In genomic region chr16:29972500-29972899, GRCh38 we compare ENCODE assay signal across 22 cellular contexts. TPM values are rescaled to one million over a fixed set of nuclear protein-coding genes. Genes with fewer than 3 reads are reported as not detected.
DNase-seq lines count a peak whose midpoint lies in the region; ATAC-seq and TF ChIP-seq lines count a peak whose summit lies in the region.
"Had no signal": no experiment of that assay in that cellular context is flagged by ENCODE, and none has a peak within 500 bp of the region (broad histone marks: within the 10 kb centered on the region; RNA-seq: fewer than 3 reads in every experiment).

No MANE protein-coding gene starts in this region.

- H3K4me2 ChIP-seq in Loucy (ENCODE audit: low read depth, low read length, poor library complexity, severe bottlenecking) (peak overlapping the region; percentile 29), hepatocyte (no peak overlapping the region)

- H3K9ac ChIP-seq in Loucy (ENCODE audit: low read depth, low read length, poor library complexity, severe bottlenecking) = peak overlapping the region; percentile 44
- H3K9ac ChIP-seq: GM23248 had no signal

- peaks cover 35% of the 10 kb centered on the region for H3K4me1 Mint-ChIP-seq in activated T-cell treated with anti-CD3 and anti-CD28 coated beads, Interleukin-2, amount 50 U/mL, for 24 hours (ENCODE audit: low read depth)
- peaks cover 43% of the 10 kb centered on the region for H3K4me1 Mint-ChIP-seq in central memory CD8-positive, alpha-beta T cell

- H4K20me1 ChIP-seq in Loucy (ENCODE audit: insufficient read depth, low read length, poor library complexity, severe bottlenecking) = peaks cover 34% of the 10 kb centered on the region
- H4K20me1 ChIP-seq in hepatocyte (ENCODE audit: insufficient read depth, poor library complexity, severe bottlenecking) = peaks cover 33% of the 10 kb centered on the region

- H3K27ac ChIP-seq in neutrophil (peak overlapping the region; percentile 88), hepatocyte (no peak overlapping the region)
- H3K27ac ChIP-seq: GM23248 had no signal

- TF ChIP-seq CTCF in Loucy (conservative IDR thresholded peaks at IDR 0.05; ENCODE audit: low read length) (no peak), neutrophil (IDR thresholded peaks at IDR 0.05) (no peak), hepatocyte (IDR thresholded peaks at IDR 0.05; ENCODE audit: poor library complexity) (no peak)

- H3F3A ChIP-seq in Loucy (ENCODE audit: low read depth) = no peaks in the 10 kb centered on the region; the same call in 1 of the 2 replicates

- H2AFZ ChIP-seq in Loucy (ENCODE audit: low read length) = no peak overlapping the region
- no peak overlapping the region for H2AFZ ChIP-seq in hepatocyte

- peaks cover 37% of the 10 kb centered on the region for H3K79me2 ChIP-seq in Loucy (ENCODE audit: insufficient read depth, low read length)
- peaks cover 36% of the 10 kb centered on the region for H3K79me2 ChIP-seq in hepatocyte

- H3K36me3 ChIP-seq in Loucy (ENCODE audit: insufficient read depth, low read length) (0 out of 2 replicates have a peak, but pooled peaks cover 4% of the 10 kb centered on the region), neutrophil (peaks cover 13% of the 10 kb centered on the region), hepatocyte (replicated peaks; ENCODE audit: insufficient read depth, low read depth) (no peaks in the 10 kb centered on the region)
- H3K36me3 ChIP-seq: breast epithelium had no signal

- H3K36me3 Mint-ChIP-seq in activated T-cell treated with anti-CD3 and anti-CD28 coated beads, Interleukin-2, amount 50 U/mL, for 24 hours (ENCODE audit: low read depth) = peaks cover 59% of the 10 kb centered on the region
- peaks cover 13% of the 10 kb centered on the region for H3K36me3 Mint-ChIP-seq in central memory CD8-positive, alpha-beta T cell (ENCODE audit: insufficient read depth)

- H3K4me3 Mint-ChIP-seq in activated T-cell treated with anti-CD3 and anti-CD28 coated beads, Interleukin-2, amount 50 U/mL, for 24 hours = no peak overlapping the region
- H3K4me3 Mint-ChIP-seq in central memory CD8-positive, alpha-beta T cell = peak overlapping the region; percentile 99

- no peak for ATAC-seq in central memory CD8-positive, alpha-beta T cell (replicated peaks; ENCODE audit: extremely low read depth, poor library complexity, severe bottlenecking)
- ATAC-seq in GM21529 (IDR thresholded peaks at IDR 0.05; ENCODE audit: unreplicated experiment) = no peak
- ATAC-seq: GM12878 had no signal

- no peak for DNase-seq in activated T-cell treated with anti-CD3 and anti-CD28 coated beads, Interleukin-2, amount 50 U/mL, for 24 hours
- DNase-seq in activated T-cell treated with anti-CD3 and anti-CD28 coated beads, Interleukin-2, amount 50 U/mL, for 48 hours = no peak
- no peak for DNase-seq in central memory CD8-positive, alpha-beta T cell (ENCODE audit: low spot score in 2 of 2)
- DNase-seq in foreskin melanocyte (no peak), hepatocyte (ENCODE audit: low spot score) (no peak)
- DNase-seq: activated CD4-positive, alpha-beta T cell treated with anti-CD3 and anti-CD28 coated beads, Interleukin-2, amount 50 U/mL, for 1 hour; activated naive CD4-positive, alpha-beta T cell treated with anti-CD3 and anti-CD28 coated beads for 36 hours; GM23248; heart right ventricle; mesenchymal stem cell; NCI-H1694 treated with DMSO at 0.1 percent for 48 hours; NCI-H446; occipital lobe; SHP77; stimulated activated CD4-positive, alpha-beta T cell treated with anti-CD3 and anti-CD28 coated beads, Interleukin-2, amount 100 ng/mL, for 24 hours; substantia nigra; T-helper 9 cell had no signal

- H3K27ac Mint-ChIP-seq in activated T-cell treated with anti-CD3 and anti-CD28 coated beads, Interleukin-2, amount 50 U/mL, for 24 hours = peak overlapping the region; percentile 88
- H3K27ac Mint-ChIP-seq in central memory CD8-positive, alpha-beta T cell (ENCODE audit: low read depth) = peak overlapping the region; percentile 23

- H3K4me1 ChIP-seq in Loucy (ENCODE audit: insufficient read depth, low read length, poor library complexity, severe bottlenecking) (peaks cover 35% of the 10 kb centered on the region), neutrophil (ENCODE audit: control insufficient read depth in 1 of 2, insufficient read depth in 1 of 2, low read depth in 1 of 2, low read length in 1 of 2) (peaks cover 37 to 38% of the 10 kb centered on the region in 2 experiments), hepatocyte (ENCODE audit: insufficient read depth) (peaks cover 20% of the 10 kb centered on the region)

- H3K9me2 ChIP-seq in Loucy (replicated peaks; ENCODE audit: low read depth, low read length) = no peaks in the 10 kb centered on the region
- H3K9me2 ChIP-seq in hepatocyte (replicated peaks; ENCODE audit: insufficient read depth) = no peaks in the 10 kb centered on the region

- no peaks in the 10 kb centered on the region for H3K27me3 Mint-ChIP-seq in activated T-cell treated with anti-CD3 and anti-CD28 coated beads, Interleukin-2, amount 50 U/mL, for 24 hours
- no peaks in the 10 kb centered on the region for H3K27me3 Mint-ChIP-seq in central memory CD8-positive, alpha-beta T cell

- no peak overlapping the region for H3K4me3 ChIP-seq in Loucy (ENCODE audit: low read length, poor library complexity, severe bottlenecking)
- peak overlapping the region in 1 of 2 experiments; percentile 98 for H3K4me3 ChIP-seq in neutrophil (ENCODE audit: low read depth in 1 of 2, low read length in 1 of 2)
- H3K4me3 ChIP-seq in hepatocyte = no peak overlapping the region
- H3K4me3 ChIP-seq: GM12878, GM23248 had no signal

- H3K27me3 ChIP-seq in Loucy (ENCODE audit: insufficient read depth, low read length, poor library complexity, severe bottlenecking) = no peaks in the 10 kb centered on the region
- no peaks in the 10 kb centered on the region for H3K27me3 ChIP-seq in neutrophil
- H3K27me3 ChIP-seq in hepatocyte = no peaks in the 10 kb centered on the region
- H3K27me3 ChIP-seq: breast epithelium, heart right ventricle had no signal

- no peaks in the 10 kb centered on the region for H3K9me3 ChIP-seq in Loucy (ENCODE audit: insufficient read depth, low read depth, low read length)
- H3K9me3 ChIP-seq in neutrophil = no peaks in the 10 kb centered on the region
- no peaks in the 10 kb centered on the region for H3K9me3 ChIP-seq in hepatocyte (ENCODE audit: low read depth)
- H3K9me3 ChIP-seq: breast epithelium, heart right ventricle had no signal

- peaks cover 8% of the 10 kb centered on the region for H3K9me3 Mint-ChIP-seq in activated T-cell treated with anti-CD3 and anti-CD28 coated beads, Interleukin-2, amount 50 U/mL, for 24 hours
- H3K9me3 Mint-ChIP-seq in central memory CD8-positive, alpha-beta T cell = no peaks in the 10 kb centered on the region
- H3K9me3 Mint-ChIP-seq: activated naive CD4-positive, alpha-beta T cell treated with anti-CD3 and anti-CD28 coated beads for 36 hours had no signal

- WGBS in hepatocyte (ENCODE audit: low lambda C conversion rate, missing lambda C conversion rate) = 100% methylated on average over 1 of the region's 1 CpG

RNA-seq across cellular contexts. Expression of gene TAOK2, which starts 1.2 kb away (rescaled TPM):
- total RNA-seq in hepatocyte = 28.0 and 33.4 TPM in 2 replicates
- 24.3 and 24.5 TPM in 2 replicates for polyA plus RNA-seq in hepatocyte

RNA-seq across cellular contexts. Expression of gene TMEM219, which starts 10.6 kb away (rescaled TPM):
- 106 and 119 TPM in 2 replicates for total RNA-seq in hepatocyte
- polyA plus RNA-seq in hepatocyte = 175 and 189 TPM in 2 replicates

RNA-seq across cellular contexts. Expression of gene HIRIP3, which starts 22.9 kb away (rescaled TPM):
- 10.6 and 12.4 TPM in 2 replicates for total RNA-seq in hepatocyte
- polyA plus RNA-seq in hepatocyte = 9.0 and 12.9 TPM in 2 replicates

RNA-seq across cellular contexts. Expression of gene INO80E, which starts 23.5 kb away (rescaled TPM):
- total RNA-seq in hepatocyte = 61.2 and 99.9 TPM in 2 replicates
- 14.0 and 17.6 TPM in 2 replicates for polyA plus RNA-seq in hepatocyte

RNA-seq across cellular contexts. Expression of gene DOC2A, which starts 38.3 kb away (rescaled TPM):
- total RNA-seq in hepatocyte = 6.8 and 6.9 TPM in 2 replicates
- 11.4 and 13.0 TPM in 2 replicates for polyA plus RNA-seq in hepatocyte
- total RNA-seq: GM23248 had no signal
- polyA plus RNA-seq: GM23248 had no signal
